ENCODE assay signal across 8 cellular contexts in the genomic region with DNA sequence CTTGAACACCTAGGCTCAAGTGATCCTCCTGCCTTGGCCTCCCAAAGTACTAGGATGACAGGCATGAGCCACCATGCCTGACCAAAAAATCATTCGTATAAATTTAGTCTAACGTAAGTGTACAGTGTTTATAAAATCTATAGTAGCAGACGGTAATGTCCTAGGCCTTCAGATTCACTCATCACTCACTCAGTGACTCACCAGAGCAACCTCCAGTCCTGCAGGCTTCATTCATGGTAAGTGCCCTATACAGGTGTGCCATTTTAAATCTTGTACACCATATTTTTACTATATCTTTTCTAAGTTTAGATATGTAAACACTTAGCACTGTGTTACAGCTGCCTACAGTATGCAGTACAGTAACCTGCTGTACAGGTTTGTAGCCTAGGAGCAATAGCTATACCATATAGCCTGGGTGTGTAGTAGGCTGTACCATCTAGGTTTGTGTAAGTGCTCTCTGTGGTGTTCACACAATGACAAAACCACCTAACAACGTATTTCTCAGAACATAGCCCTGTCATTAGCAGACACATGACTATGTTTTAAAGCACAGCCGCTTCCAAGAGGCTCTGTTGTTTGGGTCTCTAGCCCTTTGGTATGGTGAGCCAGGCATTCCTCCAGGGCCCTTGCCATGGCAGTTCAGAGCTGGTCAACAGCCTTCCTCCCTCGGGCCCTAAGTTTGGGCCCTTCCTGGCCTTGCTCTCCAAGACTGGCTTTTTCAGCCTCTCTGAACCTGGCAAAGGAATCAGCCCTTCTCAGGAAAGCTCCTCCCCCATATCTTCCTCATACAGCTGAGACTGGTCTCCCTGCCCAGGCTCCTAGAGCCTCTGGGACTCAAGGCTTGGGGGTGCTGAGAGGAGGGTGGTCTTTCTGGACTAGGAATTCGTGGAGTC. TPM values are rescaled to one million over a fixed set of nuclear protein-coding genes. Genes with fewer than 3 reads are reported as not detected.
A peak's percentile ranks its signal among the peaks of the same experiment; 100 is the strongest.
DNase-seq lines count a peak whose midpoint lies in the region; ATAC-seq and TF ChIP-seq lines count a peak whose summit lies in the region.
"Had no signal": no experiment of that assay in that cellular context is flagged by ENCODE, and none has a peak within 500 bp of the region (broad histone marks: within the 10 kb centered on the region; RNA-seq: fewer than 3 reads in every experiment).

No MANE protein-coding gene starts in this region.

- H3K27me3 ChIP-seq in right atrium auricular region (no peaks in the 10 kb centered on the region), vagina (no peaks in the 10 kb centered on the region)

- no peaks in the 10 kb centered on the region for H3K9me3 ChIP-seq in right atrium auricular region
- H3K9me3 ChIP-seq in vagina = no peaks in the 10 kb centered on the region

- TF ChIP-seq CTCF in right atrium auricular region (IDR thresholded peaks at IDR 0.05) = no peak
- no peak for TF ChIP-seq CTCF in vagina (IDR thresholded peaks at IDR 0.05)

- no peak for ATAC-seq in Right ventricle myocardium superior (ENCODE audit: poor library complexity)
- peak; percentile 23 for ATAC-seq in left colon
- ATAC-seq in GM18502 (IDR thresholded peaks at IDR 0.05; ENCODE audit: poor library complexity, unreplicated experiment) = no peak

- H3K4me3 ChIP-seq in right atrium auricular region = no peak overlapping the region
- no peak overlapping the region for H3K4me3 ChIP-seq in vagina

- H3K4me1 ChIP-seq in right atrium auricular region = peaks cover 0 to 74% of the 10 kb centered on the region in 2 donors
- peaks cover 66% of the 10 kb centered on the region for H3K4me1 ChIP-seq in vagina

- TF ChIP-seq POLR2A in vagina (IDR thresholded peaks at IDR 0.05) = no peak

- peak overlapping the region; percentile 96 to 97 for H3K27ac ChIP-seq in right atrium auricular region
- peak overlapping the region; percentile 94 for H3K27ac ChIP-seq in vagina

- no peak for DNase-seq in right atrium auricular region (ENCODE audit: low spot score)
- no peak for DNase-seq in Right ventricle myocardium superior
- peak in 1 of 2 donors; percentile 29 for DNase-seq in left colon
- DNase-seq in vagina (ENCODE audit: extremely low spot score in 2 of 2) = no peak
- DNase-seq in head of caudate nucleus = no peak
- DNase-seq: activated CD4-positive, alpha-beta memory T cell treated with anti-CD3 and anti-CD28 coated beads for 36 hours; OCI-M1 had no signal

- H3K36me3 ChIP-seq in right atrium auricular region (no peaks in the 10 kb centered on the region), vagina (no peaks in the 10 kb centered on the region)

- intact Hi-C loops in Right ventricle myocardium superior (cut with DNase I) = no loop called here
- intact Hi-C loops in left colon (cut with DNase I, micrococcal nuclease) = no loop called here
- intact Hi-C loops in vagina (cut with DNase I) = loop anchor here (10.0 kb wide), 1 partner anchor 82 kb away; no protein-coding TSS in a partner anchor
- intact Hi-C loops in head of caudate nucleus (cut with DNase I) = loop anchor here (5.0 kb wide), 1 partner anchor 80 kb away; no protein-coding TSS in a partner anchor

RNA-seq across cellular contexts. Expression of gene CCDC9B, which starts 1.9 kb away (rescaled TPM):
- 10 to 100 TPM; 31.8 to 32.2 TPM for total RNA-seq in right atrium auricular region
- 155 TPM for total RNA-seq in Right ventricle myocardium superior
- 10 to 100 TPM; 28.1 to 43.5 TPM for total RNA-seq in left colon
- 16.0 TPM for total RNA-seq in vagina

RNA-seq across cellular contexts. Expression of gene PHGR1, which starts 8.2 kb away (rescaled TPM):
- total RNA-seq in right atrium auricular region = not detected
- not detected for total RNA-seq in Right ventricle myocardium superior
- total RNA-seq in left colon = 1,000 to 10,000 TPM; 3,013 to 3,634 TPM
- 9.8 TPM for total RNA-seq in vagina
- total RNA-seq: activated CD4-positive, alpha-beta memory T cell treated with anti-CD3 and anti-CD28 coated beads for 36 hours had no signal

RNA-seq across cellular contexts. Expression of gene DISP2, which starts 15.4 kb away (rescaled TPM):
- total RNA-seq in right atrium auricular region = under 1 TPM; 0.11 to 0.20 TPM
- total RNA-seq in Right ventricle myocardium superior = 5.9 TPM
- total RNA-seq in left colon = 10 to 100 TPM in 1 of 2 donors, 1 to 10 TPM in 1; 8.3 to 13.7 TPM
- total RNA-seq in vagina = 0.74 TPM

RNA-seq across cellular contexts. Expression of gene INAFM2, which starts 19.2 kb away (rescaled TPM):
- total RNA-seq in right atrium auricular region (10 to 100 TPM; 45.5 to 48.9 TPM), Right ventricle myocardium superior (56.2 TPM), left colon (10 to 100 TPM; 18.1 to 26.9 TPM), vagina (5.2 TPM)

RNA-seq across cellular contexts. Expression of gene PLCB2, which starts 34.9 kb away (rescaled TPM):
- total RNA-seq in right atrium auricular region (1 to 10 TPM; 1.9 to 8.4 TPM), Right ventricle myocardium superior (7.7 TPM), left colon (10 to 100 TPM in 1 of 2 donors, 1 to 10 TPM in 1; 6.0 to 11.2 TPM), vagina (14.0 TPM)

Comparison
In these comparisons a context has a peak if more than half of its experiments do, and no peak if none do; other contexts are left out.
1. RNA of gene PHGR1, which starts 8.2 kb away (total RNA-seq): 3,013 to 3,634 TPM in left colon; 9.8 TPM in vagina (single experiment), not detected in Right ventricle myocardium superior (single experiment) and not detected in right atrium auricular region; every median in the first group is over 100 times any median in the second.
2. intact Hi-C loops: an anchor here in vagina (10.0 kb wide) and head of caudate nucleus (5.0 kb wide); none called in Right ventricle myocardium superior and left colon.